ENCODE assay signal across 18 cellular contexts in genomic region chr2:76019130-76019529, GRCh38.
"Had no signal": no experiment of that assay in that cellular context is flagged by ENCODE, and none has a peak within 500 bp of the region (broad histone marks: within the 10 kb centered on the region; RNA-seq: fewer than 3 reads in every experiment).

No MANE protein-coding gene starts in this region.

- H3K27ac ChIP-seq: body of pancreas, foreskin keratinocyte, upper lobe of left lung had no signal

- ATAC-seq: activated CD8-positive, alpha-beta T cell treated with anti-CD3 and anti-CD28 coated beads, Interleukin-2, amount 10 ng/mL, durations not matched to agents 7 days and 5 days; body of pancreas; foreskin keratinocyte; left ventricle myocardium superior; natural killer cell; stimulated activated naive CD8-positive, alpha-beta T cell treated with anti-CD3 and anti-CD28 coated beads, Interleukin-15, Interleukin-2, amounts not matched to agents 100 U/mL and 50 U/mL, for 24 hours had no signal

- H3K4me1 ChIP-seq: body of pancreas, foreskin keratinocyte, upper lobe of left lung had no signal

- H3K27me3 ChIP-seq: body of pancreas, foreskin keratinocyte, upper lobe of left lung had no signal

- H3K36me3 ChIP-seq: upper lobe of left lung had no signal

- H3K9me3 ChIP-seq: body of pancreas, upper lobe of left lung had no signal

- H3K4me3 ChIP-seq: body of pancreas, upper lobe of left lung had no signal

- DNase-seq: activated CD4-positive, alpha-beta T cell treated with anti-CD3 and anti-CD28 coated beads for 1 hour; activated CD4-positive, alpha-beta T cell treated with anti-CD3 and anti-CD28 coated beads, Interleukin-2, amount 50 U/mL, for 1 hour; activated CD8-positive, alpha-beta T cell treated with anti-CD3 and anti-CD28 coated beads, Interleukin-2, amount 10 ng/mL, durations not matched to agents 7 days and 5 days; activated gamma-delta T cell treated with Interleukin-2 at 50 U/mL for 16 hours; anterior cingulate cortex; body of pancreas; caudate nucleus; effector CD4-positive, alpha-beta T cell; foreskin keratinocyte; hippocampal formation; left ventricle myocardium superior; mammary epithelial cell; natural killer cell; retina; stimulated activated CD4-positive, alpha-beta T cell treated with anti-CD3 and anti-CD28 coated beads, Interleukin-12 subunit alpha, Interleukin-12 subunit beta, amount 100 ng/mL, for 4 hours; stimulated activated CD4-positive, alpha-beta T cell treated with anti-CD3 and anti-CD28 coated beads, Interleukin-4, amount 100 ng/mL, for 4 hours; stimulated activated naive CD8-positive, alpha-beta T cell treated with anti-CD3 and anti-CD28 coated beads, Interleukin-15, Interleukin-2, amounts not matched to agents 100 U/mL and 50 U/mL, for 24 hours; upper lobe of left lung had no signal
